In the genomic region with DNA sequence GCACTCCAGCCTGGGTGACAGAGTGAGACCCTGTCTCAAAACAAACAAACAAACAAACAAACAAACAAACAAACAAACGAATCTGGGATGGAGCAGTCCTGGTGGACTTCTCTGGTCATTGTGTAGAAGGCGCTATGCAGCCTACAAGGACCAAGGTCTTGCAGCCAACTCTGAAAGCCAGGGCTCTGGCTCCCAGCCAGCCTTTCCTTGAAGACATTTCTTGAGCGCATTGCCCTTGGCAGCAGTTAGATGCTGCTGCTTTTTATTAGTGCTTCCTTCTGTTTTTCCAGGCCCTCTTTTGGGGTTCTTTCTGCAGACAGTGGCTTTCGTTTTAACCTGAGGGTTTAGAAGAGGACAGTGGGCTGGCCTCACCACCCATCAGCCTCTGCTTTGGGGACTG, we compare ENCODE assay signal across 17 cellular contexts. TPM values are rescaled to one million over a fixed set of nuclear protein-coding genes. Genes with fewer than 3 reads are reported as not detected.
"Had no signal": no experiment of that assay in that cellular context is flagged by ENCODE, and none has a peak within 500 bp of the region (broad histone marks: within the 10 kb centered on the region; RNA-seq: fewer than 3 reads in every experiment).

No MANE protein-coding gene starts in this region.

- H3K27ac ChIP-seq: prostate gland, right lobe of liver, upper lobe of left lung had no signal

- DNase-seq: activated CD4-positive, CD25-positive, alpha-beta regulatory T cell treated with anti-CD3 and anti-CD28 coated beads, Interleukin-2, amount 50 U/mL, for 72 hours; activated naive CD8-positive, alpha-beta T cell treated with anti-CD3 and anti-CD28 coated beads for 36 hours; dermis blood vessel endothelial cell; effector memory CD8-positive, alpha-beta T cell; right lobe of liver; stimulated activated CD4-positive, alpha-beta T cell treated with anti-CD3 and anti-CD28 coated beads, Interleukin-4, amount 100 ng/mL, for 4 hours; stimulated activated CD8-positive, alpha-beta memory T cell treated with anti-CD3 and anti-CD28 coated beads, Interleukin-4, amount 100 ng/mL, for 48 hours; stimulated activated naive CD8-positive, alpha-beta T cell treated with anti-CD3 and anti-CD28 coated beads, Interleukin-15, Interleukin-2, amounts not matched to agents 100 U/mL and 50 U/mL, for 24 hours; T-helper 1 cell; T1000; upper lobe of left lung had no signal

- H3K4me3 ChIP-seq: prostate gland, right lobe of liver, smooth muscle cell, upper lobe of left lung had no signal

- ATAC-seq: effector memory CD8-positive, alpha-beta T cell; right lobe of liver; stimulated activated naive CD8-positive, alpha-beta T cell treated with anti-CD3 and anti-CD28 coated beads, Interleukin-15, Interleukin-2, amounts not matched to agents 100 U/mL and 50 U/mL, for 24 hours had no signal

- H3K4me1 ChIP-seq: prostate gland, right lobe of liver, upper lobe of left lung had no signal

- H3K27me3 ChIP-seq: right lobe of liver, upper lobe of left lung had no signal

- H3K9me3 ChIP-seq: prostate gland, right lobe of liver, upper lobe of left lung had no signal

- H3K36me3 ChIP-seq: prostate gland, right lobe of liver, upper lobe of left lung had no signal

- H3K4me2 ChIP-seq: smooth muscle cell had no signal

RNA-seq across cellular contexts. Expression of a gene that starts 20.2 kb away (rescaled TPM):
- total RNA-seq: activated naive CD8-positive, alpha-beta T cell treated with anti-CD3 and anti-CD28 coated beads for 36 hours; chondrocyte; dermis blood vessel endothelial cell; liver; mesenteric fat pad; osteoblast; smooth muscle cell; upper lobe of left lung had no signal
- polyA plus RNA-seq: smooth muscle cell had no signal
